ENCODE assay signal across 16 cellular contexts in genomic region chr12:1820191-1820599, GRCh38. TPM values are rescaled to one million over a fixed set of nuclear protein-coding genes. Genes with fewer than 3 reads are reported as not detected.
DNase-seq lines count a peak whose midpoint lies in the region; ATAC-seq and TF ChIP-seq lines count a peak whose summit lies in the region.
"Had no signal": no experiment of that assay in that cellular context is flagged by ENCODE, and none has a peak within 500 bp of the region (broad histone marks: within the 10 kb centered on the region; RNA-seq: fewer than 3 reads in every experiment).

Gene LRTM2 (plus strand): TSS chr12:1820565. CDS start chr12:1828149, 7,584 bp downstream.

- no peak within 1 kb of the TSS for H3K27ac ChIP-seq in left ventricle myocardium inferior (replicated peaks)
- no peak within 1 kb of the TSS for H3K27ac ChIP-seq in iPS-18a (ENCODE audit: low read length)
- no peak within 1 kb of the TSS for H3K27ac ChIP-seq in upper lobe of right lung
- H3K27ac ChIP-seq: prostate gland had no signal

- peak; percentile 49 for ATAC-seq in Right ventricle myocardium superior (ENCODE audit: poor library complexity)
- no peak for ATAC-seq in T-helper 17 cell
- peak; percentile 22 for ATAC-seq in upper lobe of right lung
- no peak for ATAC-seq in GM21515 (IDR thresholded peaks at IDR 0.05; ENCODE audit: unreplicated experiment)
- ATAC-seq in HG03521 (IDR thresholded peaks at IDR 0.05; ENCODE audit: unreplicated experiment), result no peak
- ATAC-seq in GM21367 (IDR thresholded peaks at IDR 0.05; ENCODE audit: unreplicated experiment), result no peak
- ATAC-seq: activated T-helper 17 cell treated with anti-CD3 and anti-CD28 coated beads, Interleukin-2, amount 50 U/mL, for 72 hours; mucosa of descending colon had no signal

- H3K36me3 Mint-ChIP-seq in T-helper 17 cell (ENCODE audit: low read depth), result peaks cover 6% of the 10 kb centered on the region

- DNase-seq in Right ventricle myocardium superior, result no peak
- DNase-seq in left ventricle myocardium inferior, result no peak
- DNase-seq in T-helper 17 cell, result no peak
- no peak for DNase-seq in upper lobe of right lung
- DNase-seq: activated CD4-positive, alpha-beta T cell treated with anti-CD3 and anti-CD28 coated beads, Interleukin-2, amount 50 U/mL, for 1 hour; dermis blood vessel endothelial cell; mucosa of descending colon; NCI-H774; T1000 had no signal

- intact Hi-C loops in Right ventricle myocardium superior (cut with DNase I), result no loop called here
- intact Hi-C loops in left ventricle myocardium inferior (cut with micrococcal nuclease), result no loop called here
- intact Hi-C loops in upper lobe of right lung (cut with DNase I), result no loop called here

- no peak within 1 kb of the TSS for H3K9ac ChIP-seq in iPS-18a (ENCODE audit: low read length)

- H3K4me3 ChIP-seq in left ventricle myocardium inferior (no peak within 1 kb of the TSS), iPS-18a (ENCODE audit: low read length) (peak within 1 kb of the TSS; percentile 54), upper lobe of right lung (no peak within 1 kb of the TSS)
- H3K4me3 ChIP-seq: mucosa of descending colon, prostate gland had no signal

- H3K4me1 ChIP-seq in left ventricle myocardium inferior (peaks cover 6% of the 10 kb centered on the region), iPS-18a (ENCODE audit: control insufficient read depth, low read depth, low read length) (no peaks in the 10 kb centered on the region), upper lobe of right lung (no peaks in the 10 kb centered on the region)
- H3K4me1 ChIP-seq: prostate gland had no signal

- no peak for TF ChIP-seq CTCF in left ventricle myocardium inferior (IDR thresholded peaks at IDR 0.05; ENCODE audit: borderline replicate concordance)
- TF ChIP-seq CTCF in upper lobe of right lung (IDR thresholded peaks at IDR 0.05), result no peak

- H3K9me3 ChIP-seq in left ventricle myocardium inferior (replicated peaks), result no peaks in the 10 kb centered on the region
- no peaks in the 10 kb centered on the region for H3K9me3 ChIP-seq in T-helper 17 cell (ENCODE audit: control insufficient read depth, low read length, poor library complexity, severe bottlenecking)
- no peaks in the 10 kb centered on the region for H3K9me3 ChIP-seq in iPS-18a (ENCODE audit: control insufficient read depth, low read depth, low read length)
- H3K9me3 ChIP-seq in upper lobe of right lung, result no peaks in the 10 kb centered on the region
- H3K9me3 ChIP-seq: mucosa of descending colon, prostate gland had no signal

- no peaks in the 10 kb centered on the region for H3K36me3 ChIP-seq in left ventricle myocardium inferior
- no peaks in the 10 kb centered on the region for H3K36me3 ChIP-seq in iPS-18a (ENCODE audit: control insufficient read depth, low read depth, low read length)
- no peaks in the 10 kb centered on the region for H3K36me3 ChIP-seq in upper lobe of right lung
- H3K36me3 ChIP-seq: prostate gland had no signal

- peak within 1 kb of the TSS; percentile 65 for H3K4me3 Mint-ChIP-seq in T-helper 17 cell
- H3K4me3 Mint-ChIP-seq: activated T-helper 17 cell treated with anti-CD3 and anti-CD28 coated beads, Interleukin-2, amount 50 U/mL, for 72 hours had no signal

- H3K27me3 ChIP-seq in left ventricle myocardium inferior (ENCODE audit: low read depth), result peaks cover 85% of the 10 kb centered on the region
- peaks cover 37% of the 10 kb centered on the region for H3K27me3 ChIP-seq in iPS-18a (ENCODE audit: control insufficient read depth, insufficient read depth, low read length)
- H3K27me3 ChIP-seq in upper lobe of right lung, result peaks cover 35% of the 10 kb centered on the region

- H3K27me3 Mint-ChIP-seq in T-helper 17 cell, result peaks cover 57% of the 10 kb centered on the region

- H3K27ac Mint-ChIP-seq in T-helper 17 cell, result no peak within 1 kb of the TSS
- H3K27ac Mint-ChIP-seq: activated T-helper 17 cell treated with anti-CD3 and anti-CD28 coated beads, Interleukin-2, amount 50 U/mL, for 72 hours had no signal

- peaks cover 7% of the 10 kb centered on the region for H3K4me1 Mint-ChIP-seq in T-helper 17 cell
- H3K4me1 Mint-ChIP-seq: activated T-helper 17 cell treated with anti-CD3 and anti-CD28 coated beads, Interleukin-2, amount 50 U/mL, for 72 hours had no signal

RNA-seq across cellular contexts. Expression of gene LRTM2, which starts in this region (rescaled TPM):
- not detected for total RNA-seq in Right ventricle myocardium superior
- not detected for total RNA-seq in left ventricle myocardium inferior
- total RNA-seq in T-helper 17 cell, result not detected
- total RNA-seq in upper lobe of right lung, result not detected
- total RNA-seq: activated T-helper 17 cell treated with anti-CD3 and anti-CD28 coated beads, Interleukin-2, amount 50 U/mL, for 72 hours; dermis blood vessel endothelial cell; fibroblast of lung; mucosa of descending colon; prostate gland had no signal

Comparison
In these comparisons a context has a peak if more than half of its experiments do, and no peak if none do; other contexts are left out.
1. Peak in ATAC-seq in Right ventricle myocardium superior; RNA of the gene not detected or under 1 TPM.
2. Peak in ATAC-seq in upper lobe of right lung; RNA of the gene not detected or under 1 TPM.